Comparison of ENCODE assay signal across 19 cellular contexts in genomic region chr22:48895341-48895740, GRCh38.
"Had no signal": no experiment of that assay in that cellular context is flagged by ENCODE, and none has a peak within 500 bp of the region (broad histone marks: within the 10 kb centered on the region; RNA-seq: fewer than 3 reads in every experiment).

No MANE protein-coding gene starts in this region.

- H3K9me3 Mint-ChIP-seq: activated B cell treated with CpG ODN at 0.5 μM for 24 hours; activated naive CD8-positive, alpha-beta T cell treated with anti-CD3 and anti-CD28 coated beads for 36 hours; central memory CD8-positive, alpha-beta T cell; endodermal cell had no signal

- H3K9me3 ChIP-seq: lower lobe of right lung had no signal

- H3K4me1 Mint-ChIP-seq: activated B cell treated with CpG ODN at 0.5 μM for 24 hours; activated CD4-positive, alpha-beta T cell treated with anti-CD3 and anti-CD28 coated beads for 36 hours; activated naive CD8-positive, alpha-beta T cell treated with anti-CD3 and anti-CD28 coated beads for 36 hours; central memory CD8-positive, alpha-beta T cell; endodermal cell; naive B cell; T-helper 17 cell had no signal

- H3K27me3 Mint-ChIP-seq: activated B cell treated with CpG ODN at 0.5 μM for 24 hours; central memory CD8-positive, alpha-beta T cell had no signal

- ATAC-seq: activated CD4-positive, alpha-beta T cell treated with anti-CD3 and anti-CD28 coated beads for 36 hours; gastroesophageal sphincter; left colon; lower lobe of right lung; stimulated activated naive CD8-positive, alpha-beta T cell treated with anti-CD3 and anti-CD28 coated beads, Interleukin-15, Interleukin-2, amounts not matched to agents 100 U/mL and 50 U/mL, for 24 hours; T-helper 17 cell had no signal

- H3K4me3 Mint-ChIP-seq: activated B cell treated with CpG ODN at 0.5 μM for 24 hours; activated CD4-positive, alpha-beta T cell treated with anti-CD3 and anti-CD28 coated beads for 36 hours; activated naive CD8-positive, alpha-beta T cell treated with anti-CD3 and anti-CD28 coated beads for 36 hours; central memory CD8-positive, alpha-beta T cell; endodermal cell; naive B cell; T-helper 17 cell had no signal

- H3K27ac ChIP-seq: gastroesophageal sphincter, lower lobe of right lung, upper lobe of left lung had no signal

- H3K27me3 ChIP-seq: upper lobe of left lung had no signal

- H3K4me3 ChIP-seq: gastroesophageal sphincter, lower lobe of right lung, upper lobe of left lung had no signal

- DNase-seq: activated B cell treated with CpG ODN at 0.5 μM for 24 hours; activated CD4-positive, alpha-beta T cell treated with anti-CD3 and anti-CD28 coated beads for 36 hours; activated CD4-positive, alpha-beta T cell treated with anti-CD3 and anti-CD28 coated beads, Interleukin-2, amount 50 U/mL, for 4 hours; activated naive CD8-positive, alpha-beta T cell treated with anti-CD3 and anti-CD28 coated beads for 36 hours; activated T-cell treated with anti-CD3 and anti-CD28 coated beads for 4 hours; cortex of kidney; endodermal cell; left colon; lower lobe of right lung; mesendoderm; naive B cell; retina; stimulated activated CD4-positive, alpha-beta T cell treated with anti-CD3 and anti-CD28 coated beads, Interleukin-4, amount 100 ng/mL, for 24 hours; stimulated activated naive CD8-positive, alpha-beta T cell treated with anti-CD3 and anti-CD28 coated beads, Interleukin-15, Interleukin-2, amounts not matched to agents 100 U/mL and 50 U/mL, for 24 hours; T-helper 17 cell had no signal

- H3K36me3 ChIP-seq: gastroesophageal sphincter, lower lobe of right lung, upper lobe of left lung had no signal

- H3K36me3 Mint-ChIP-seq: activated naive CD8-positive, alpha-beta T cell treated with anti-CD3 and anti-CD28 coated beads for 36 hours; naive B cell had no signal

- H3K27ac Mint-ChIP-seq: activated B cell treated with CpG ODN at 0.5 μM for 24 hours; activated CD4-positive, alpha-beta T cell treated with anti-CD3 and anti-CD28 coated beads for 36 hours; activated naive CD8-positive, alpha-beta T cell treated with anti-CD3 and anti-CD28 coated beads for 36 hours; endodermal cell; naive B cell; progenitor cell of endocrine pancreas; T-helper 17 cell had no signal

- H3K4me1 ChIP-seq: gastroesophageal sphincter, lower lobe of right lung, upper lobe of left lung had no signal
